ENCODE assay signal across 9 cellular contexts in genomic region chr3:75294124-75294523, GRCh38.
DNase-seq lines count a peak whose midpoint lies in the region; ATAC-seq and FAIRE-seq lines count a peak whose summit lies in the region.
"Had no signal": no experiment of that assay in that cellular context is flagged by ENCODE, and none has a peak within 500 bp of the region (broad histone marks: within the 10 kb centered on the region; RNA-seq: fewer than 3 reads in every experiment).

No MANE protein-coding gene starts in this region.

- no peak overlapping the region for H3K27ac Mint-ChIP-seq in stimulated activated memory B cell treated with anti-CD40 and anti-IgM and Interleukin-4, amounts not matched to agents 10 μg/mL and 1 μg/mL and 100 μg/mL, for 72 hours
- H3K27ac Mint-ChIP-seq: CD4-positive, alpha-beta memory T cell had no signal

- no peaks in the 10 kb centered on the region for H3K27me3 Mint-ChIP-seq in stimulated activated memory B cell treated with anti-CD40 and anti-IgM and Interleukin-4, amounts not matched to agents 10 μg/mL and 1 μg/mL and 100 μg/mL, for 72 hours

- no peak overlapping the region for H3K4me3 Mint-ChIP-seq in stimulated activated memory B cell treated with anti-CD40 and anti-IgM and Interleukin-4, amounts not matched to agents 10 μg/mL and 1 μg/mL and 100 μg/mL, for 72 hours
- H3K4me3 Mint-ChIP-seq: CD4-positive, alpha-beta memory T cell had no signal

- intact Hi-C loops in posterior cingulate gyrus (cut with DNase I) = loop anchor here (2.0 to 5.0 kb wide), 2 partner anchors 129 to 348 kb away; no protein-coding TSS in a partner anchor

- H3K9me3 Mint-ChIP-seq in stimulated activated memory B cell treated with anti-CD40 and anti-IgM and Interleukin-4, amounts not matched to agents 10 μg/mL and 1 μg/mL and 100 μg/mL, for 72 hours = peaks cover 10% of the 10 kb centered on the region

- DNase-seq in NCI-H345 (lab: John Stamatoyannopoulos, UW) (peak; percentile 8), NCI-H345 treated with DMSO at 0.1 percent for 48 hours (lab: John Stamatoyannopoulos, UW; ENCODE audit: unreplicated experiment) (no peak), SK-N-DZ (ENCODE audit: low spot score) (peak; percentile 47), frontal cortex (ENCODE audit: low spot score in 2 of 2) (peak; percentile 41 to 48), posterior cingulate gyrus (peak in 8 of 10 donors; percentile 17 to 86 (median 36)), NCI-H187 treated with DMSO at 0.1 percent for 48 hours (lab: John Stamatoyannopoulos, UW) (no peak)

- peak; percentile 77 for FAIRE-seq in frontal cortex (lab: Jason Lieb, UNC)

- no peaks in the 10 kb centered on the region for H3K4me1 Mint-ChIP-seq in stimulated activated memory B cell treated with anti-CD40 and anti-IgM and Interleukin-4, amounts not matched to agents 10 μg/mL and 1 μg/mL and 100 μg/mL, for 72 hours
- H3K4me1 Mint-ChIP-seq: CD4-positive, alpha-beta memory T cell had no signal

- no peaks in the 10 kb centered on the region for H3K36me3 Mint-ChIP-seq in stimulated activated memory B cell treated with anti-CD40 and anti-IgM and Interleukin-4, amounts not matched to agents 10 μg/mL and 1 μg/mL and 100 μg/mL, for 72 hours
- H3K36me3 Mint-ChIP-seq: CD4-positive, alpha-beta memory T cell had no signal

- peak; percentile 73 for ATAC-seq in HG02798 (IDR thresholded peaks at IDR 0.05; ENCODE audit: poor library complexity, unreplicated experiment)
- ATAC-seq in stimulated activated memory B cell treated with anti-CD40 and anti-IgM and Interleukin-4, amounts not matched to agents 10 μg/mL and 1 μg/mL and 100 μg/mL, for 72 hours = no peak

Comparison
In these comparisons a context has a peak if more than half of its experiments do, and no peak if none do; other contexts are left out.
1. DNase-seq: peak in NCI-H345 (single experiment), SK-N-DZ (single experiment), frontal cortex (2 of 2) and posterior cingulate gyrus (8 of 10); none in NCI-H345 treated with DMSO at 0.1 percent for 48 hours (single experiment) and NCI-H187 treated with DMSO at 0.1 percent for 48 hours (single experiment).